In the genomic region with DNA sequence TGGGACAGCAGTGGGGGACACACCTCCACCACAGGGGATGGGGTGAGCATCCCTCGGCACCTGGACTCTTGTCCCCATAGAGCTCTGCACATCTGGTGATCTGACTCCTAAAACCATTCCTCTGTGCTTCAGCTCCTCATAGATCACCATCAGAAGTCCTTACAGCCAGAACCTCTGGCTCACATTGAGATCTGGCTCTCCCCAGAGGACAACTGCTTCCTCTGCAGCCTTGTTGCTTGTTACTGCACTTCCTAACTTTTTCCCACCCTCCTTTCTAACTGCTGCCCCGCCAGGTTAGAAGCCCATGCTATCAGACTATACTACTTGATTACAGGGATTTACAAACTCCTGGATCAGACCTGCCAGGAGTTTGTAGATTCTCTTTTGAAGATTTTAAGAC, we compare ENCODE assay signal across 11 cellular contexts.
DNase-seq lines count a peak whose midpoint lies in the region; ATAC-seq and TF ChIP-seq lines count a peak whose summit lies in the region.
"Had no signal": no experiment of that assay in that cellular context is flagged by ENCODE, and none has a peak within 500 bp of the region (broad histone marks: within the 10 kb centered on the region; RNA-seq: fewer than 3 reads in every experiment).

No MANE protein-coding gene starts in this region.

- H3K79me1 ChIP-seq in H9 (ENCODE audit: insufficient read depth, low read depth, low read length, poor library complexity, severe bottlenecking) = no peaks in the 10 kb centered on the region

- H3K9me3 Mint-ChIP-seq in H9 = no peaks in the 10 kb centered on the region
- no peaks in the 10 kb centered on the region for H3K9me3 Mint-ChIP-seq in WTC11
- H3K9me3 Mint-ChIP-seq: activated naive CD8-positive, alpha-beta T cell treated with anti-CD3 and anti-CD28 coated beads, Interleukin-2, amount 10 ng/mL, durations not matched to agents 7 days and 5 days; T-helper 1 cell treated with Interleukin-12 subunit alpha and Interleukin-12 subunit beta and Interleukin-4 antibody, amounts not matched to agents 30 μg/mL and 1 μg/mL, for 36 hours had no signal

- no peak overlapping the region for H4K91ac ChIP-seq in H9 (ENCODE audit: insufficient read length, low read depth, low read length)

- no peak overlapping the region for H3K27ac Mint-ChIP-seq in H9
- H3K27ac Mint-ChIP-seq in WTC11 = no peak overlapping the region
- H3K27ac Mint-ChIP-seq: activated naive CD8-positive, alpha-beta T cell treated with anti-CD3 and anti-CD28 coated beads, Interleukin-2, amount 10 ng/mL, durations not matched to agents 7 days and 5 days; T-helper 1 cell treated with Interleukin-12 subunit alpha and Interleukin-12 subunit beta and Interleukin-4 antibody, amounts not matched to agents 30 μg/mL and 1 μg/mL, for 36 hours had no signal

- H3K14ac ChIP-seq in H9 (ENCODE audit: insufficient read depth, low read length) = no peak overlapping the region

- no peak overlapping the region for H2BK5ac ChIP-seq in H9 (ENCODE audit: insufficient read length, low read length)

- peak; percentile 45 for DNase-seq in AG08396 (ENCODE audit: low spot score)
- no peak for DNase-seq in H9
- no peak for DNase-seq in WTC11 (ENCODE audit: low spot score)
- DNase-seq in iPS-NIHi11 (ENCODE audit: low spot score) = peak; percentile 31
- no peak for DNase-seq in left lobe of liver (ENCODE audit: low spot score)
- no peak for DNase-seq in activated T-cell treated with anti-CD3 and anti-CD28 coated beads, Interleukin-2, amount 50 U/mL, for 1 hour
- no peak for DNase-seq in middle frontal gyrus (ENCODE audit: extremely low spot score, low spot score)
- DNase-seq in GOT3 (lab: John Stamatoyannopoulos, UW) = no peak
- DNase-seq: activated naive CD8-positive, alpha-beta T cell treated with anti-CD3 and anti-CD28 coated beads, Interleukin-2, amount 10 ng/mL, durations not matched to agents 7 days and 5 days had no signal

- H3K4me1 Mint-ChIP-seq in H9 = peaks cover 6 to 21% of the 10 kb centered on the region in 2 experiments
- peaks cover 12% of the 10 kb centered on the region for H3K4me1 Mint-ChIP-seq in WTC11

- no peak overlapping the region for H2AFZ ChIP-seq in H9 (ENCODE audit: low read length)

- H3K9ac ChIP-seq in H9 (ENCODE audit: extremely low read depth, insufficient read length, low read length) = no peak overlapping the region

- H3K36me3 Mint-ChIP-seq in H9 (ENCODE audit: insufficient read depth in 1 of 3, low read depth in 3 of 3) (no peaks in the 10 kb centered on the region), WTC11 (no peaks in the 10 kb centered on the region)

- no peak overlapping the region for H4K5ac ChIP-seq in H9 (ENCODE audit: insufficient read length, low read depth, low read length)

- no peak overlapping the region for H3K56ac ChIP-seq in H9 (ENCODE audit: insufficient read length, low read depth, low read length)

- H3K4me2 ChIP-seq in H9 (ENCODE audit: insufficient read depth, insufficient read length, low read length) = no peak overlapping the region

- POLR2A ChIA-PET in WTC11 (lab: Charles Lee) = no interaction called here

- H3K79me2 ChIP-seq in H9 (ENCODE audit: insufficient read depth, low read length) = no peaks in the 10 kb centered on the region

- no peak overlapping the region for H2AK5ac ChIP-seq in H9 (ENCODE audit: insufficient read length, low read length)

- H3K27me3 Mint-ChIP-seq in H9 (ENCODE audit: low read depth) (peaks cover 1% of the 10 kb centered on the region; the same call in 1 of the 2 replicates), WTC11 (ENCODE audit: low read depth) (no peaks in the 10 kb centered on the region)
- H3K27me3 Mint-ChIP-seq: activated naive CD8-positive, alpha-beta T cell treated with anti-CD3 and anti-CD28 coated beads, Interleukin-2, amount 10 ng/mL, durations not matched to agents 7 days and 5 days had no signal

- H3K4me3 Mint-ChIP-seq in H9 = no peak overlapping the region
- H3K4me3 Mint-ChIP-seq in WTC11 = no peak overlapping the region
- H3K4me3 Mint-ChIP-seq: activated naive CD8-positive, alpha-beta T cell treated with anti-CD3 and anti-CD28 coated beads, Interleukin-2, amount 10 ng/mL, durations not matched to agents 7 days and 5 days; T-helper 1 cell treated with Interleukin-12 subunit alpha and Interleukin-12 subunit beta and Interleukin-4 antibody, amounts not matched to agents 30 μg/mL and 1 μg/mL, for 36 hours had no signal

- H4K20me1 ChIP-seq in H9 (ENCODE audit: control insufficient read depth, insufficient read depth, insufficient read length) = no peaks in the 10 kb centered on the region

- H3K27me3 ChIP-seq in H9 (ENCODE audit: insufficient read depth, low read length) = no peaks in the 10 kb centered on the region; the same call in 1 of the 2 replicates

- peak; percentile 91 for ATAC-seq in WTC11
- ATAC-seq in left lobe of liver = no peak

- H3K23me2 ChIP-seq in H9 (ENCODE audit: insufficient read length, low read depth, low read length, poor library complexity, severe bottlenecking) = no peaks in the 10 kb centered on the region

- CTCF ChIA-PET in WTC11 (lab: Charles Lee) = interaction anchor here (0.6 to 3.5 kb wide), 5 partner anchors 8 to 555 kb away, joined by 3 to 25 read pairs (median 5); no protein-coding TSS in a partner anchor

- H3K4ac ChIP-seq in H9 (ENCODE audit: low read depth, low read length) = no peak overlapping the region

- no CpG with 5 or more reads among the region's 2 CpGs for WGBS in H9 (ENCODE audit: extremely low coverage, insufficient read length, low lambda C conversion rate)

- no peak overlapping the region for H4K8ac ChIP-seq in H9 (replicated peaks; ENCODE audit: insufficient read length, low read depth, low read length)

- no peak overlapping the region for H2BK20ac ChIP-seq in H9 (ENCODE audit: low read depth, low read length, poor library complexity, severe bottlenecking)

- no peak overlapping the region for H2BK15ac ChIP-seq in H9 (ENCODE audit: low read depth, low read length)

- no peak overlapping the region for H3K23ac ChIP-seq in H9 (ENCODE audit: insufficient read length, low read depth, low read length)

- H3K27ac ChIP-seq in H9 (ENCODE audit: insufficient read length, low read depth, low read length) = no peak overlapping the region
- H3K27ac ChIP-seq: skin epidermis had no signal

- H2BK120ac ChIP-seq in H9 (ENCODE audit: low read depth, low read length, poor library complexity, severe bottlenecking) = no peak overlapping the region

- no peak overlapping the region for H2BK12ac ChIP-seq in H9 (ENCODE audit: insufficient read length, low read depth, low read length)

- H3K18ac ChIP-seq in H9 (ENCODE audit: insufficient read length, low read depth, low read length) = no peak overlapping the region

- H3T11ph ChIP-seq in H9 (ENCODE audit: low read length) = no peak overlapping the region

- no peaks in the 10 kb centered on the region for H3K9me3 ChIP-seq in H9 (ENCODE audit: control insufficient read depth, low read depth, low read length)

- peak; percentile 48; the same call in 2 of the 3 replicates for TF ChIP-seq CTCF in H9 (conservative IDR thresholded peaks at IDR 0.05)
- no peak for TF ChIP-seq CTCF in WTC11 (IDR thresholded peaks at IDR 0.05)

- no peaks in the 10 kb centered on the region for H3K4me1 ChIP-seq in H9 (ENCODE audit: insufficient read depth, low read length)

TF ChIP-seq in WTC11, 78 proteins besides CTCF, POLR2A, EP300 and RAD21:
- no peak for TF ChIP-seq NR3C1 (CRISPR knock-in tag; conservative IDR thresholded peaks at IDR 0.05; ENCODE audit: low read depth)
- TF ChIP-seq, protein P1, sequence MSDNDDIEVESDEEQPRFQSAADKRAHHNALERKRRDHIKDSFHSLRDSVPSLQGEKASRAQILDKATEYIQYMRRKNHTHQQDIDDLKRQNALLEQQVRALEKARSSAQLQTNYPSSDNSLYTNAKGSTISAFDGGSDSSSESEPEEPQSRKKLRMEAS (CRISPR knock-in tag; IDR thresholded peaks at IDR 0.05) = no peak
- no peak for TF ChIP-seq ESRRA (CRISPR knock-in tag; IDR thresholded peaks at IDR 0.05; ENCODE audit: borderline replicate concordance)
- TF ChIP-seq ZNF416 (CRISPR knock-in tag; IDR thresholded peaks at IDR 0.05) = no peak
- TF ChIP-seq, protein P2, sequence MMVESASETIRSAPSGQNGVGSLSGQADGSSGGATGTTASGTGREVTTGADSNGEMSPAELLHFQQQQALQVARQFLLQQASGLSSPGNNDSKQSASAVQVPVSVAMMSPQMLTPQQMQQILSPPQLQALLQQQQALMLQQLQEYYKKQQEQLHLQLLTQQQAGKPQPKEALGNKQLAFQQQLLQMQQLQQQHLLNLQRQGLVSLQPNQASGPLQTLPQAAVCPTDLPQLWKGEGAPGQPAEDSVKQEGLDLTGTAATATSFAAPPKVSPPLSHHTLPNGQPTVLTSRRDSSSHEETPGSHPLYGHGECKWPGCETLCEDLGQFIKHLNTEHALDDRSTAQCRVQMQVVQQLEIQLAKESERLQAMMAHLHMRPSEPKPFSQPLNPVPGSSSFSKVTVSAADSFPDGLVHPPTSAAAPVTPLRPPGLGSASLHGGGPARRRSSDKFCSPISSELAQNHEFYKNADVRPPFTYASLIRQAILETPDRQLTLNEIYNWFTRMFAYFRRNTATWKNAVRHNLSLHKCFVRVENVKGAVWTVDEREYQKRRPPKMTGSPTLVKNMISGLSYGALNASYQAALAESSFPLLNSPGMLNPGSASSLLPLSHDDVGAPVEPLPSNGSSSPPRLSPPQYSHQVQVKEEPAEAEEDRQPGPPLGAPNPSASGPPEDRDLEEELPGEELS (CRISPR knock-in tag; IDR thresholded peaks at IDR 0.05) = no peak
- TF ChIP-seq, protein P3, sequence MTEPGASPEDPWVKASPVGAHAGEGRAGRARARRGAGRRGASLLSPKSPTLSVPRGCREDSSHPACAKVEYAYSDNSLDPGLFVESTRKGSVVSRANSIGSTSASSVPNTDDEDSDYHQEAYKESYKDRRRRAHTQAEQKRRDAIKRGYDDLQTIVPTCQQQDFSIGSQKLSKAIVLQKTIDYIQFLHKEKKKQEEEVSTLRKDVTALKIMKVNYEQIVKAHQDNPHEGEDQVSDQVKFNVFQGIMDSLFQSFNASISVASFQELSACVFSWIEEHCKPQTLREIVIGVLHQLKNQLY (CRISPR knock-in tag; IDR thresholded peaks at IDR 0.05) = no peak
- TF ChIP-seq NFYB (CRISPR knock-in tag; conservative IDR thresholded peaks at IDR 0.05; ENCODE audit: low read depth) = no peak
- TF ChIP-seq SOX15 (CRISPR knock-in tag; IDR thresholded peaks at IDR 0.05) = no peak
- TF ChIP-seq PRRX2 (CRISPR knock-in tag; IDR thresholded peaks at IDR 0.05) = no peak
- TF ChIP-seq CREB1 (CRISPR knock-in tag; IDR thresholded peaks at IDR 0.05) = no peak
- no peak for TF ChIP-seq ZNF263 (CRISPR knock-in tag; IDR thresholded peaks at IDR 0.05; ENCODE audit: low read depth)
- TF ChIP-seq ZNF232 (CRISPR knock-in tag; IDR thresholded peaks at IDR 0.05) = no peak

Comparison
In these comparisons a context has a peak if more than half of its experiments do, and no peak if none do; other contexts are left out.
1. DNase-seq: peak in AG08396 (single experiment) and iPS-NIHi11 (single experiment); none in H9 (single experiment), WTC11 (single experiment), left lobe of liver (single experiment), activated T-cell treated with anti-CD3 and anti-CD28 coated beads, Interleukin-2, amount 50 U/mL, for 1 hour (single experiment), middle frontal gyrus (single experiment) and GOT3 (single experiment).